ENCODE assay signal across 12 cellular contexts in genomic region chr14:72617391-72618011, GRCh38.
DNase-seq lines count a peak whose midpoint lies in the region; ATAC-seq, FAIRE-seq and TF ChIP-seq lines count a peak whose summit lies in the region.
"Had no signal": no experiment of that assay in that cellular context is flagged by ENCODE, and none has a peak within 500 bp of the region (broad histone marks: within the 10 kb centered on the region; RNA-seq: fewer than 3 reads in every experiment).

No MANE protein-coding gene starts in this region.

- intact Hi-C loops in K562 (cut with micrococcal nuclease), result no loop called here
- intact Hi-C loops in left cardiac atrium (cut with DNase I), result no loop called here

- H3K36me3 ChIP-seq in BLaER1 (no peaks in the 10 kb centered on the region), K562 (ENCODE audit: control insufficient read depth, insufficient read depth, low read length) (no peaks in the 10 kb centered on the region), parathyroid adenoma (ENCODE audit: control insufficient read depth, insufficient read depth, low read length) (no peaks in the 10 kb centered on the region)
- H3K36me3 ChIP-seq: Peyer's patch had no signal

- TF ChIP-seq RAD21 in K562 (CRISPR knock-in tag; conservative IDR thresholded peaks at IDR 0.05 in 1 of 2, IDR thresholded peaks at IDR 0.05 in 1 of 2), result no peak

- in situ Hi-C loops in K562 (cut with MboI), result no loop called here

- no peak for DNase-seq in K562 (ENCODE audit: extremely low read depth in 1 of 4, low spot score in 3 of 4)
- no peak for DNase-seq in left cardiac atrium
- DNase-seq in NCI-H748 treated with DMSO at 0.1 percent for 48 hours (lab: John Stamatoyannopoulos, UW), result no peak
- DNase-seq: NCI-H146, Peyer's patch had no signal

- ATAC-seq in K562 (peak; percentile 51), left cardiac atrium (peak; percentile 24 to 48), HG03045 (IDR thresholded peaks at IDR 0.05; ENCODE audit: unreplicated experiment) (no peak), HG02981 (IDR thresholded peaks at IDR 0.05; ENCODE audit: unreplicated experiment) (no peak), GM19452 (IDR thresholded peaks at IDR 0.05; ENCODE audit: unreplicated experiment) (no peak)
- ATAC-seq: activated T-helper 17 cell treated with anti-CD3 and anti-CD28 coated beads, Interleukin-2, amount 50 U/mL, for 72 hours had no signal

- H3K9me3 ChIP-seq in BLaER1, result peaks cover 1% of the 10 kb centered on the region; the same call in 1 of the 2 replicates
- no peaks in the 10 kb centered on the region for H3K9me3 ChIP-seq in K562 (replicated peaks; ENCODE audit: control insufficient read depth, insufficient read depth, low read depth, low read length)
- no peaks in the 10 kb centered on the region for H3K9me3 ChIP-seq in parathyroid adenoma (ENCODE audit: control insufficient read depth, low read length)
- H3K9me3 ChIP-seq: Peyer's patch had no signal

- no peaks in the 10 kb centered on the region for H3K9me1 ChIP-seq in K562 (ENCODE audit: control insufficient read depth, insufficient read depth, low read length)

- no peak for FAIRE-seq in K562 (lab: Jason Lieb, UNC)

- H3K4me2 ChIP-seq in BLaER1, result peak overlapping the region; percentile 87
- H3K4me2 ChIP-seq in K562 (ENCODE audit: insufficient read depth, low read length), result no peak overlapping the region; the same call in 1 of the 2 replicates
- peak overlapping the region; percentile 44 for H3K4me2 ChIP-seq in parathyroid adenoma (ENCODE audit: low read length)

- H3K27ac ChIP-seq in BLaER1, result peak overlapping the region; percentile 61; the same call in 1 of the 2 replicates
- no peak overlapping the region for H3K27ac ChIP-seq in K562 (ENCODE audit: extremely low read depth, low read depth, low read length)
- peak overlapping the region; percentile 60 for H3K27ac ChIP-seq in parathyroid adenoma
- H3K27ac ChIP-seq: Peyer's patch had no signal

- WGBS in K562 (ENCODE audit: insufficient coverage, low coverage, missing lambda C conversion rate), result 3% methylated on average over 16 of the region's 19 CpGs

- peaks cover 98% of the 10 kb centered on the region for H3K4me1 ChIP-seq in BLaER1
- peaks cover 6 to 8% of the 10 kb centered on the region in 2 experiments; a peak in 4 of 5 replicates for H3K4me1 ChIP-seq in K562 (replicated peaks in 1 of 2; ENCODE audit: control insufficient read depth in 2 of 2, insufficient read depth in 2 of 2, low read length in 2 of 2)
- peaks cover 49% of the 10 kb centered on the region for H3K4me1 ChIP-seq in parathyroid adenoma
- H3K4me1 ChIP-seq: Peyer's patch had no signal

- TF ChIP-seq CTCF in K562 (IDR thresholded peaks at IDR 0.05 in 2 of 3, conservative IDR thresholded peaks at IDR 0.05 in 1 of 3; ENCODE audit: insufficient read depth in 2 of 3, low read depth in 1 of 3, low read length in 3 of 3), result no peak
- TF ChIP-seq CTCF in parathyroid adenoma (IDR thresholded peaks at IDR 0.05), result no peak

- TF ChIP-seq POLR2A in K562 (conservative IDR thresholded peaks at IDR 0.05), result no peak

- no peak for TF ChIP-seq EP300 in K562 (IDR thresholded peaks at IDR 0.05; ENCODE audit: low read length)

- H3K79me2 ChIP-seq in K562 (ENCODE audit: control insufficient read depth, insufficient read depth, low read length) (no peaks in the 10 kb centered on the region), parathyroid adenoma (no peaks in the 10 kb centered on the region)

- no TSS peak for BruUV-seq in K562 (replicated peaks; lab: Mats Ljungman, UMichigan)

- no peak overlapping the region for H2AFZ ChIP-seq in K562 (ENCODE audit: low read depth, low read length)
- peak overlapping the region; percentile 72 for H2AFZ ChIP-seq in parathyroid adenoma

- H3K27me3 ChIP-seq in BLaER1, result no peaks in the 10 kb centered on the region
- H3K27me3 ChIP-seq in K562 (ENCODE audit: control insufficient read depth in 2 of 2, insufficient read depth in 2 of 2, low read length in 2 of 2), result peaks cover 0 to 21% of the 10 kb centered on the region in 2 experiments; a peak in 3 of 5 replicates
- no peaks in the 10 kb centered on the region for H3K27me3 ChIP-seq in parathyroid adenoma (ENCODE audit: control insufficient read depth, insufficient read depth, low read length)
- H3K27me3 ChIP-seq: dorsolateral prefrontal cortex, Peyer's patch had no signal

- CTCF ChIA-PET in K562 (lab: Yijun Ruan, JAX; ENCODE audit: low intra/inter-chr PET ratio), result no interaction called here

- no peak overlapping the region for H3K4me3 ChIP-seq in BLaER1
- no peak overlapping the region for H3K4me3 ChIP-seq in K562
- no peak overlapping the region for H3K4me3 ChIP-seq in parathyroid adenoma (ENCODE audit: low read depth, low read length)
- H3K4me3 ChIP-seq: dorsolateral prefrontal cortex, Peyer's patch had no signal

- H3K9ac ChIP-seq in BLaER1, result peak overlapping the region; percentile 40; the same call in 1 of the 2 replicates
- no peak overlapping the region; a peak in 1 of 4 replicates for H3K9ac ChIP-seq in K562 (ENCODE audit: insufficient read depth in 1 of 2, low read depth in 2 of 2, low read length in 2 of 2)
- no peak overlapping the region for H3K9ac ChIP-seq in parathyroid adenoma

- POLR2A ChIA-PET in K562 (lab: Yijun Ruan, JAX), result interaction anchor here (1.1 kb wide), 1 partner anchor 15 kb away, joined by 3 read pairs; no protein-coding TSS in a partner anchor

- H4K20me1 ChIP-seq in BLaER1 (no peaks in the 10 kb centered on the region), K562 (replicated peaks; ENCODE audit: control insufficient read depth, insufficient read depth, low read length) (no peaks in the 10 kb centered on the region)

TF ChIP-seq in K562, 482 proteins besides CTCF, POLR2A, EP300 and RAD21:
- no peak for TF ChIP-seq TEAD2 (tag; IDR thresholded peaks at IDR 0.05)
- TF ChIP-seq, protein P1, sequence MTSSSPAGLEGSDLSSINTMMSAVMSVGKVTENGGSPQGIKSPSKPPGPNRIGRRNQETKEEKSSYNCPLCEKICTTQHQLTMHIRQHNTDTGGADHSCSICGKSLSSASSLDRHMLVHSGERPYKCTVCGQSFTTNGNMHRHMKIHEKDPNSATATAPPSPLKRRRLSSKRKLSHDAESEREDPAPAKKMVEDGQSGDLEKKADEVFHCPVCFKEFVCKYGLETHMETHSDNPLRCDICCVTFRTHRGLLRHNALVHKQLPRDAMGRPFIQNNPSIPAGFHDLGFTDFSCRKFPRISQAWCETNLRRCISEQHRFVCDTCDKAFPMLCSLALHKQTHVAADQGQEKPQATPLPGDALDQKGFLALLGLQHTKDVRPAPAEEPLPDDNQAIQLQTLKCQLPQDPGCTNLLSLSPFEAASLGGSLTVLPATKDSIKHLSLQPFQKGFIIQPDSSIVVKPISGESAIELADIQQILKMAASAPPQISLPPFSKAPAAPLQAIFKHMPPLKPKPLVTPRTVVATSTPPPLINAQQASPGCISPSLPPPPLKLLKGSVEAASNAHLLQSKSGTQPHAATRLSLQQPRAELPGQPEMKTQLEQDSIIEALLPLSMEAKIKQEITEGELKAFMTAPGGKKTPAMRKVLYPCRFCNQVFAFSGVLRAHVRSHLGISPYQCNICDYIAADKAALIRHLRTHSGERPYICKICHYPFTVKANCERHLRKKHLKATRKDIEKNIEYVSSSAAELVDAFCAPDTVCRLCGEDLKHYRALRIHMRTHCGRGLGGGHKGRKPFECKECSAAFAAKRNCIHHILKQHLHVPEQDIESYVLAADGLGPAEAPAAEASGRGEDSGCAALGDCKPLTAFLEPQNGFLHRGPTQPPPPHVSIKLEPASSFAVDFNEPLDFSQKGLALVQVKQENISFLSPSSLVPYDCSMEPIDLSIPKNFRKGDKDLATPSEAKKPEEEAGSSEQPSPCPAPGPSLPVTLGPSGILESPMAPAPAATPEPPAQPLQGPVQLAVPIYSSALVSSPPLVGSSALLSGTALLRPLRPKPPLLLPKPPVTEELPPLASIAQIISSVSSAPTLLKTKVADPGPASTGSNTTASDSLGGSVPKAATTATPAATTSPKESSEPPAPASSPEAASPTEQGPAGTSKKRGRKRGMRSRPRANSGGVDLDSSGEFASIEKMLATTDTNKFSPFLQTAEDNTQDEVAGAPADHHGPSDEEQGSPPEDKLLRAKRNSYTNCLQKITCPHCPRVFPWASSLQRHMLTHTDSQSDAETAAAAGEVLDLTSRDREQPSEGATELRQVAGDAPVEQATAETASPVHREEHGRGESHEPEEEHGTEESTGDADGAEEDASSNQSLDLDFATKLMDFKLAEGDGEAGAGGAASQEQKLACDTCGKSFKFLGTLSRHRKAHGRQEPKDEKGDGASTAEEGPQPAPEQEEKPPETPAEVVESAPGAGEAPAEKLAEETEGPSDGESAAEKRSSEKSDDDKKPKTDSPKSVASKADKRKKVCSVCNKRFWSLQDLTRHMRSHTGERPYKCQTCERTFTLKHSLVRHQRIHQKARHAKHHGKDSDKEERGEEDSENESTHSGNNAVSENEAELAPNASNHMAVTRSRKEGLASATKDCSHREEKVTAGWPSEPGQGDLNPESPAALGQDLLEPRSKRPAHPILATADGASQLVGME (CRISPR knock-in tag; IDR thresholded peaks at IDR 0.05), result no peak
- no peak for TF ChIP-seq ZBTB26 (CRISPR knock-in tag; IDR thresholded peaks at IDR 0.05)
- no peak for TF ChIP-seq MAFK (IDR thresholded peaks at IDR 0.05; ENCODE audit: low read length)
- peak; percentile 79 to 80 for TF ChIP-seq NRF1 (conservative IDR thresholded peaks at IDR 0.05 in 1 of 2, IDR thresholded peaks at IDR 0.05 in 1 of 2)
- peak; percentile 87 for TF ChIP-seq MEF2D (tag; conservative IDR thresholded peaks at IDR 0.05; ENCODE audit: low read depth)
- TF ChIP-seq MEF2A (IDR thresholded peaks at IDR 0.05; ENCODE audit: control insufficient read depth, low read depth, low read length), result peak; percentile 46; the same call in 1 of the 2 replicates
TF ChIP-seq in K562: peak in this region for 3.

Comparison
In these comparisons a context has a peak if more than half of its experiments do, and no peak if none do; other contexts are left out.
1. ATAC-seq: peak in K562 (single experiment) and left cardiac atrium (2 of 2); none in HG03045 (single experiment), HG02981 (single experiment) and GM19452 (single experiment).